Comparison of ENCODE assay signal across 8 cellular contexts in the genomic region with DNA sequence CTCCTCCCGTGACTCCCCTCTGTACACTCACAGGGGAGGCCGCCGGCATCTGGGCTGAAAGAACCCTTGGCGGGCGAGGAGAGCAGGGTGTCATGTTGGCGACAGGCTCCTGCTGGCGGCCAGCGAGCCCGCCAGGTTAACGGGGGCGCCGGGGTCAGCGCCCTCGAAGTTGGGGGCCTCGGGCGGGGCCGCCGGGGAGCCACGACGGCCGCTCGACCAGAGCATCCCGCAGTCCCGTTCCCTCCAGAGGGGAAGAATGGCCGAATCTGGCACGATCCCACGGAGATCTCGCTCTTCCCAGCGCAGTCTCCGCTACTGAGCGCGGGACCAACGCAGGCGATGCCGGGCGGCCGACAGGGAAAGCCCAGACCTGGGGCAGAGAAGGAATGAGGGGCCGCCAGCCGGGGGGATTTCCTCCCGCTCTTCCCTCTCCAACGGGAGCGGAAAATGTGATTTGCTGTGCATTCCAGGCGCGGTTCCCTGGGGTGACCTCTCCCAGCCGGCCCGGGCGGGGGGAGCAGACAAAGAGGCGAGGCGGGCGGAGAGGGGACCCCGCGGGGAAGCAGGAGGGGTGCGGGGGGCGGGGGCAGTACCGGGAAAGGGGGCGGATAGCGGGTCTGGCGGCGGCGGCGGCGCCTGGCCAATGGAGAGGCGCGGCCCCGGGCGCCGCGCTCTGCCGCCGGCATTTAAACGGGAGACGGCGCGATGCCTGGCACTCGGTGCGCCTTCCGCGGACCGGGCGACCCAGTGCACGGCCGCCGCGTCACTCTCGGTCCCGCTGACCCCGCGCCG. TPM values are rescaled to one million over a fixed set of nuclear protein-coding genes. Genes with fewer than 3 reads are reported as not detected.
DNase-seq lines count a peak whose midpoint lies in the region; ATAC-seq and TF ChIP-seq lines count a peak whose summit lies in the region.

A gene (plus strand): TSS at position 715 of the 792 bp plus-strand sequence. CDS start 12,687 bp downstream, outside the sequence.

- H4K5ac ChIP-seq in IMR-90 (ENCODE audit: low read depth, low read length) = peak within 1 kb of the TSS; percentile 96

- peak within 1 kb of the TSS; percentile 99 for H3K9ac ChIP-seq in IMR-90 (ENCODE audit: low read depth, low read length)

- H4K91ac ChIP-seq in IMR-90 (ENCODE audit: insufficient read depth, low read depth, low read length) = peak within 1 kb of the TSS; percentile 88

- DNase-seq in AG08396 (ENCODE audit: low spot score) = peak; percentile 81
- DNase-seq in IMR-90 = peak; percentile 70
- no peak for DNase-seq in natural killer cell
- DNase-seq in AML-193 (lab: John Stamatoyannopoulos, UW) = no peak
- DNase-seq in T-helper 1 cell = no peak
- DNase-seq in A172 (ENCODE audit: low spot score) = no peak
- no peak for DNase-seq in HT-29 (ENCODE audit: low spot score)

- H4K20me1 ChIP-seq in IMR-90 (ENCODE audit: insufficient read depth, low read length) = peaks cover 45% of the 10 kb centered on the region

- H3K36me3 ChIP-seq in IMR-90 (ENCODE audit: control insufficient read depth, insufficient read depth, low read length) (peaks cover 34% of the 10 kb centered on the region), esophagus (ENCODE audit: control insufficient read depth in 2 of 2, insufficient read depth in 2 of 2, low read length in 1 of 2) (no peaks in the 10 kb centered on the region)

- H3K27ac Mint-ChIP-seq in natural killer cell = no peak within 1 kb of the TSS

- peaks cover 3% of the 10 kb centered on the region; the same call in 1 of the 2 replicates for H3K9me1 ChIP-seq in IMR-90 (ENCODE audit: insufficient read depth, low read length)

- peak within 1 kb of the TSS; percentile 39; the same call in 2 of the 3 replicates for H2BK15ac ChIP-seq in IMR-90 (ENCODE audit: low read depth, low read length)

- H3K14ac ChIP-seq in IMR-90 (replicated peaks; ENCODE audit: low read depth, low read length) = peak within 1 kb of the TSS; percentile 73

- H3K4me3 Mint-ChIP-seq in natural killer cell = peak within 1 kb of the TSS; percentile 17

- H3K4me3 ChIP-seq in IMR-90 (ENCODE audit: insufficient read depth, low read depth, low read length) = peak within 1 kb of the TSS; percentile 84
- peak within 1 kb of the TSS; percentile 35 to 57 for H3K4me3 ChIP-seq in esophagus (ENCODE audit: low read depth in 1 of 2, low read length in 2 of 2)

- H3K9me3 Mint-ChIP-seq in natural killer cell = no peaks in the 10 kb centered on the region

- TSS peak; percentile 39 for BruUV-seq in IMR-90 (replicated peaks; lab: Mats Ljungman, UMichigan)

- H3K27ac ChIP-seq in IMR-90 (ENCODE audit: insufficient read depth, low read length) = peak within 1 kb of the TSS; percentile 94
- H3K27ac ChIP-seq in esophagus (ENCODE audit: low read depth in 2 of 2, low read length in 1 of 2) = peak within 1 kb of the TSS; percentile 47 to 78

- H3K4me1 ChIP-seq in IMR-90 (ENCODE audit: control insufficient read depth, insufficient read depth, low read length) = peaks cover 5% of the 10 kb centered on the region
- peaks cover 0 to 19% of the 10 kb centered on the region in 2 donors for H3K4me1 ChIP-seq in esophagus (ENCODE audit: control insufficient read depth in 2 of 2, insufficient read depth in 2 of 2, low read length in 1 of 2)

- peak; percentile 98 for TF ChIP-seq POLR2A in IMR-90 (IDR thresholded peaks at IDR 0.05; ENCODE audit: low read depth, low read length)

- H3K18ac ChIP-seq in IMR-90 (ENCODE audit: low read depth, low read length) = peak within 1 kb of the TSS; percentile 99

- no peaks in the 10 kb centered on the region for H3K9me3 ChIP-seq in IMR-90 (ENCODE audit: control insufficient read depth, insufficient read depth, low read length)
- peaks cover 0 to 4% of the 10 kb centered on the region in 2 donors for H3K9me3 ChIP-seq in esophagus (ENCODE audit: control insufficient read depth in 2 of 2, insufficient read depth in 1 of 2, low read depth in 1 of 2, low read length in 1 of 2)

- no peaks in the 10 kb centered on the region for H3K27me3 ChIP-seq in IMR-90 (ENCODE audit: control insufficient read depth, insufficient read depth, low read length)
- peaks cover 7 to 27% of the 10 kb centered on the region in 2 donors for H3K27me3 ChIP-seq in esophagus (ENCODE audit: control insufficient read depth in 1 of 2, insufficient read depth in 2 of 2, low read length in 2 of 2)

- H3K4me2 ChIP-seq in IMR-90 (ENCODE audit: low read depth, low read length) = peak within 1 kb of the TSS; percentile 97

- peak within 1 kb of the TSS; percentile 90 for H2AFZ ChIP-seq in IMR-90 (replicated peaks; ENCODE audit: low read length, poor library complexity)

- 0 out of 2 replicates have a peak within 1 kb of the TSS, but pooled peaks have one; percentile 33 for H2BK20ac ChIP-seq in IMR-90 (ENCODE audit: low read depth, low read length)

- H3K36me3 Mint-ChIP-seq in natural killer cell = no peaks in the 10 kb centered on the region

- intact Hi-C loops in IMR-90 (cut with micrococcal nuclease) (loop anchor here (1.0 to 5.0 kb wide), 3 partner anchors 52 to 277 kb away; no protein-coding TSS in a partner anchor), natural killer cell (cut with micrococcal nuclease) (no loop called here)

- H2AK9ac ChIP-seq in IMR-90 (replicated peaks; ENCODE audit: low read depth, low read length, poor library complexity) = peak within 1 kb of the TSS; percentile 88

- H2BK120ac ChIP-seq in IMR-90 (ENCODE audit: low read depth, low read length) = peak within 1 kb of the TSS; percentile 80

- H3K79me1 ChIP-seq in IMR-90 (ENCODE audit: low read depth in 1 of 2, low read length in 2 of 2) = peaks cover 4 to 17% of the 10 kb centered on the region in 2 experiments; a peak in 2 of 4 replicates

- WGBS in IMR-90 (ENCODE audit: extremely low coverage in 2 of 2, insufficient read length in 1 of 2), 2 experiments = 6% methylated on average over 23 of the region's 89 CpGs; no CpG with 5 or more reads in 1 of the 2 experiments
- WGBS in esophagus, 2 donors = 3 to 4% methylated on average over 45 to 89 of the region's 89 CpGs

- H3K56ac ChIP-seq in IMR-90 (ENCODE audit: extremely low read depth, insufficient read depth, low read length) = peak within 1 kb of the TSS; percentile 74

- POLR2A ChIA-PET in IMR-90 (lab: Charles Lee; ENCODE audit: unreplicated experiment) = no interaction called here

- in situ Hi-C loops in IMR-90 (cut with MboI; ENCODE audit: low sequenced_read_pairs) = loop anchor here (5.0 to 10.0 kb wide), 2 partner anchors 35 to 53 kb away; no protein-coding TSS in a partner anchor

- H3K4ac ChIP-seq in IMR-90 (ENCODE audit: low read depth, low read length) = peak within 1 kb of the TSS; percentile 89

- H3K23ac ChIP-seq in IMR-90 (ENCODE audit: low read depth, low read length) = peak within 1 kb of the TSS; percentile 88

- H3K27me3 Mint-ChIP-seq in natural killer cell (ENCODE audit: low read depth in 2 of 2) = peaks cover 58 to 64% of the 10 kb centered on the region in 2 donors

- TF ChIP-seq CTCF in IMR-90 (conservative IDR thresholded peaks at IDR 0.05; ENCODE audit: low read depth, low read length) (no peak), natural killer cell (IDR thresholded peaks at IDR 0.05) (no peak)

- peak within 1 kb of the TSS; percentile 54 for H2AK5ac ChIP-seq in IMR-90 (ENCODE audit: low read depth, low read length)

- no peak for TF ChIP-seq RAD21 in IMR-90 (IDR thresholded peaks at IDR 0.05; ENCODE audit: low read length)

- peak within 1 kb of the TSS; percentile 96 for H2BK5ac ChIP-seq in IMR-90 (ENCODE audit: low read depth, low read length, poor library complexity, severe bottlenecking)

- CTCF ChIA-PET in IMR-90 (lab: Yijun Ruan, JAX) = no interaction called here

- H4K8ac ChIP-seq in IMR-90 (ENCODE audit: low read depth in 2 of 2, low read length in 2 of 2) = peak within 1 kb of the TSS; percentile 75 to 79

- peaks cover 7 to 15% of the 10 kb centered on the region in 2 donors for H3K4me1 Mint-ChIP-seq in natural killer cell

- ATAC-seq in IMR-90 (ENCODE audit: low read depth) = peak; percentile 72
- ATAC-seq in natural killer cell = no peak

- dilution Hi-C loops in IMR-90 (cut with HindIII; ENCODE audit: low sequenced_read_pairs, unreplicated experiment) = no loop called here

TF ChIP-seq in IMR-90, 13 proteins besides CTCF, POLR2A, EP300 and RAD21 (continues in another document):
- TF ChIP-seq RCOR1 (IDR thresholded peaks at IDR 0.05; ENCODE audit: insufficient replicate concordance, low read length) (no peak), CEBPB (IDR thresholded peaks at IDR 0.05; ENCODE audit: low read depth, low read length) (no peak), RFX5 (IDR thresholded peaks at IDR 0.05; ENCODE audit: low read depth, low read length) (no peak), MAZ (IDR thresholded peaks at IDR 0.05; ENCODE audit: borderline replicate concordance, low read depth, low read length) (peak; percentile 61; the same call in 1 of the 2 replicates), BHLHE40 (IDR thresholded peaks at IDR 0.05; ENCODE audit: low read depth, low read length) (no peak), MXI1 (IDR thresholded peaks at IDR 0.05; ENCODE audit: borderline replicate concordance, low read depth, low read length) (peak; percentile 71; the same call in 1 of the 2 replicates), NFE2L2 (IDR thresholded peaks at IDR 0.05; ENCODE audit: low read depth, low read length) (no peak), FOS (IDR thresholded peaks at IDR 0.05; ENCODE audit: low read depth, low read length) (no peak), MAFK (IDR thresholded peaks at IDR 0.05; ENCODE audit: low read depth, low read length) (no peak), CHD1 (IDR thresholded peaks at IDR 0.05; ENCODE audit: low read depth, low read length) (no peak)
- TF ChIP-seq, protein P1, sequence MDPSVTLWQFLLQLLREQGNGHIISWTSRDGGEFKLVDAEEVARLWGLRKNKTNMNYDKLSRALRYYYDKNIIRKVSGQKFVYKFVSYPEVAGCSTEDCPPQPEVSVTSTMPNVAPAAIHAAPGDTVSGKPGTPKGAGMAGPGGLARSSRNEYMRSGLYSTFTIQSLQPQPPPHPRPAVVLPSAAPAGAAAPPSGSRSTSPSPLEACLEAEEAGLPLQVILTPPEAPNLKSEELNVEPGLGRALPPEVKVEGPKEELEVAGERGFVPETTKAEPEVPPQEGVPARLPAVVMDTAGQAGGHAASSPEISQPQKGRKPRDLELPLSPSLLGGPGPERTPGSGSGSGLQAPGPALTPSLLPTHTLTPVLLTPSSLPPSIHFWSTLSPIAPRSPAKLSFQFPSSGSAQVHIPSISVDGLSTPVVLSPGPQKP (IDR thresholded peaks at IDR 0.05; ENCODE audit: borderline replicate concordance, low read depth, low read length) = no peak

RNA-seq across cellular contexts. Expression of the gene that starts here (rescaled TPM):
- total RNA-seq in IMR-90 (2012; rRNA removed) = 848 and 1,032 TPM in 2 replicates
- 852 and 1,130 TPM in 2 replicates for polyA plus RNA-seq in IMR-90 (2012; rRNA removed)
- polyA plus RNA-seq in IMR-90 (2012; cell fraction: cytosol; rRNA removed) = 185 and 289 TPM in 2 replicates
- polyA plus RNA-seq in IMR-90 (2012; cell fraction: nucleus; rRNA removed; ENCODE audit: low replicate concordance) = 59.3 and 362 TPM in 2 replicates
- polyA plus RNA-seq in esophagus = 1 to 10 TPM; 1.3 to 6.9 TPM
- total RNA-seq in natural killer cell = not detected
- not detected in 2 replicates for total RNA-seq in A172 (2014; rRNA removed; shearing (Covaris generic))
- total RNA-seq in HT-29 (2014; rRNA removed; shearing (Covaris generic)) = not detected in 2 replicates

Comparison
In these comparisons a context has a peak if more than half of its experiments do, and no peak if none do; other contexts are left out.
1. RNA of the gene that starts here (total RNA-seq): 848 to 1,032 TPM in IMR-90; not detected in natural killer cell, not detected in A172 and not detected in HT-29; every median in the first group is over 100 times any median in the second.
2. RNA of the gene that starts here (polyA plus RNA-seq): 59.3 to 1,130 TPM in IMR-90; 1.3 to 6.9 TPM in esophagus; every median in the first group is over 4 times any median in the second.
3. DNase-seq: peak in AG08396 (single experiment) and IMR-90 (single experiment); none in natural killer cell (single experiment), AML-193 (0 of 2), T-helper 1 cell (0 of 5), A172 (single experiment) and HT-29 (single experiment).